Comparison of ENCODE assay signal across 17 cellular contexts in genomic region chr12:43063642-43064041, GRCh38.
DNase-seq lines count a peak whose midpoint lies in the region; ATAC-seq and TF ChIP-seq lines count a peak whose summit lies in the region.
"Had no signal": no experiment of that assay in that cellular context is flagged by ENCODE, and none has a peak within 500 bp of the region (broad histone marks: within the 10 kb centered on the region; RNA-seq: fewer than 3 reads in every experiment).

No MANE protein-coding gene starts in this region.

- H3K27ac ChIP-seq in right atrium auricular region = no peak overlapping the region
- H3K27ac ChIP-seq: tibial artery had no signal

- DNase-seq in left ventricle myocardium superior (no peak), right atrium auricular region (ENCODE audit: low spot score) (no peak), cardiac fibroblast (ENCODE audit: low read depth in 2 of 2) (peak; percentile 11 to 64), kidney epithelial cell (ENCODE audit: low read depth) (peak; percentile 26)
- DNase-seq in activated CD4-positive, alpha-beta T cell treated with anti-CD3 and anti-CD28 coated beads, Interleukin-2, amount 50 U/mL, for 48 hours = no peak
- DNase-seq: activated B cell treated with CpG ODN at 0.5 μM for 24 hours, activated gamma-delta T cell, glutamatergic neuron, immature natural killer cell, Karpas-422, NCI-H1417 treated with DMSO at 0.1 percent for 48 hours, NCI-H226 had no signal

- H3K27me3 ChIP-seq in right atrium auricular region = no peaks in the 10 kb centered on the region
- H3K27me3 ChIP-seq in kidney epithelial cell (ENCODE audit: control insufficient read depth, insufficient read depth, low read length) = no peaks in the 10 kb centered on the region
- H3K27me3 ChIP-seq: tibial artery had no signal

- ATAC-seq in left ventricle myocardium superior (peak; percentile 51), GM21576 (IDR thresholded peaks at IDR 0.05; ENCODE audit: unreplicated experiment) (no peak), HG03520 (IDR thresholded peaks at IDR 0.05; ENCODE audit: unreplicated experiment) (no peak), HG02870 (IDR thresholded peaks at IDR 0.05; ENCODE audit: unreplicated experiment) (no peak)

- H3K36me3 ChIP-seq in right atrium auricular region (no peaks in the 10 kb centered on the region), kidney epithelial cell (ENCODE audit: control insufficient read depth, insufficient read depth, low read length) (no peaks in the 10 kb centered on the region)
- H3K36me3 ChIP-seq: tibial artery had no signal

- H3K4me1 ChIP-seq in right atrium auricular region = no peaks in the 10 kb centered on the region
- H3K4me1 ChIP-seq: tibial artery had no signal

- intact Hi-C loops in left ventricle myocardium superior (cut with micrococcal nuclease) = no loop called here

- TF ChIP-seq CTCF in right atrium auricular region (IDR thresholded peaks at IDR 0.05) (no peak), cardiac fibroblast (IDR thresholded peaks at IDR 0.05; ENCODE audit: low read depth, low read length) (no peak), kidney epithelial cell (IDR thresholded peaks at IDR 0.05; ENCODE audit: insufficient read depth, low read length, poor library complexity, severe bottlenecking) (no peak)

- no peaks in the 10 kb centered on the region for H3K9me3 ChIP-seq in right atrium auricular region
- H3K9me3 ChIP-seq: tibial artery had no signal

- H3K4me3 ChIP-seq in right atrium auricular region (no peak overlapping the region), cardiac fibroblast (replicated peaks in 1 of 2; ENCODE audit: low read depth in 2 of 2, low read length in 2 of 2) (no peak overlapping the region), kidney epithelial cell (ENCODE audit: low read depth, low read length) (no peak overlapping the region)
- H3K4me3 ChIP-seq: skin epidermis, tibial artery had no signal

Comparison
In these comparisons a context has a peak if more than half of its experiments do, and no peak if none do; other contexts are left out.
1. DNase-seq: peak in cardiac fibroblast (2 of 2) and kidney epithelial cell (single experiment); none in left ventricle myocardium superior (single experiment), right atrium auricular region (single experiment) and activated CD4-positive, alpha-beta T cell treated with anti-CD3 and anti-CD28 coated beads, Interleukin-2, amount 50 U/mL, for 48 hours (0 of 2).